Comparison of ENCODE assay signal across 8 cellular contexts in the genomic region with DNA sequence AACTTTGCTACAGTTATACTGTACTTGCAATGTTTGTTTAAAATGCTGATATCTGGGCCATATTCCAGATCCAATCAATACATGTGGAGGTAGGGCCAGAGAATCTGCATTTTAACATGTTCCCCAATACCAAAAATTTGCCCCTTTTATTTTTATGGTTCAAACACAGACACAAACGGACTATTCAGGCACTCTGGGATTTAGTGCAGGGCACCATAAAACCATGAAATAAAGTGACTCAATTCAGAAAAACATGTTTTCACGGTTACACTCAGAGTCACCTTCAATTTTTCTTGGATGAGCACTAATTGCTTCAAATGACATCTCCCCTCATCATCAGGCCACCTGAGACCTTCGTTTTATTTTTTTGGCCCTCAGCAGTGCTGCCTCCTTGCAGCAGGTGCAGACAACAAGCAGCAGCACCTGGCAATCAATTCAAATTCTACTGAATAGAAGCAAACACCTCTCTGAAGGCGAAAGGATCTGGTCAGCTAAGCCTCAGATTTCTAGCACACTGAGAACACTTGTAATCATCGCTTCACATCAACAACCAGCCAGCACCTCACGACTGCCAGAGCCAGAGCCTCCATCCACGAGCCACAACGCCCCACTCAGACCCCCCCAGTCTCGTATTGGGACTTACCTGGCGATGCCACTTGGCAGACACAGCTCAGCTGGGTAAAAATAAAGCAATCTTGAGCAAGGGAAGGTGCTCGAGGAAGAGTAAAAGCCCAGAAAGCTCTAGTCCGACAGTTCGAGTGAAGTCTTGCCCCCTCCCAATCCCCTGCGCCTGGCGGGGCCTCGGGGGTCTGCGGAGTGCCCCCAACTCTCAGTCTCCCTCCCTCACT. TPM values are rescaled to one million over a fixed set of nuclear protein-coding genes. Genes with fewer than 3 reads are reported as not detected.
DNase-seq lines count a peak whose midpoint lies in the region; ATAC-seq and TF ChIP-seq lines count a peak whose summit lies in the region.

No MANE protein-coding gene starts in this region.

- TF ChIP-seq CTCF in AG10803 (conservative IDR thresholded peaks at IDR 0.05; ENCODE audit: low read length) = no peak
- TF ChIP-seq CTCF in RWPE2 (IDR thresholded peaks at IDR 0.05; ENCODE audit: poor library complexity, severe bottlenecking) = no peak
- no peak for TF ChIP-seq CTCF in astrocyte of the spinal cord (IDR thresholded peaks at IDR 0.05; ENCODE audit: low read depth, low read length)
- no peak for TF ChIP-seq CTCF in kidney epithelial cell (IDR thresholded peaks at IDR 0.05; ENCODE audit: insufficient read depth, low read length, poor library complexity, severe bottlenecking)

- H3K27me3 ChIP-seq in RWPE2 (ENCODE audit: insufficient read depth, poor library complexity, severe bottlenecking) = no peaks in the 10 kb centered on the region
- H3K27me3 ChIP-seq in kidney epithelial cell (ENCODE audit: control insufficient read depth, insufficient read depth, low read length) = peaks cover 2% of the 10 kb centered on the region

- POLR2A ChIA-PET in HEK293T (lab: Yijun Ruan, JAX) = interaction anchor here (0.9 to 2.0 kb wide), 6 partner anchors 20 to 191 kb away, joined by 3 to 8 read pairs (median 4); no protein-coding TSS in a partner anchor

- H3K4me3 ChIP-seq in AG10803 (ENCODE audit: low read length) (peak overlapping the region; percentile 76), RWPE2 (ENCODE audit: severe bottlenecking) (peak overlapping the region; percentile 99), astrocyte of the spinal cord (ENCODE audit: low read depth, low read length) (peak overlapping the region; percentile 65), kidney epithelial cell (ENCODE audit: low read depth, low read length) (peak overlapping the region; percentile 96)

- DNase-seq in AG10803 (ENCODE audit: low read depth) = no peak
- DNase-seq in HEK293T (ENCODE audit: extremely low spot score) = peak; percentile 39
- no peak for DNase-seq in RWPE2 (ENCODE audit: low spot score)
- DNase-seq in astrocyte of the spinal cord (ENCODE audit: low read depth, low spot score) = no peak
- DNase-seq in kidney epithelial cell (ENCODE audit: low read depth) = no peak
- peak; percentile 19 for DNase-seq in stimulated activated naive CD8-positive, alpha-beta T cell treated with anti-CD3 and anti-CD28 coated beads, Interleukin-15, Interleukin-2, amounts not matched to agents 100 U/mL and 50 U/mL, for 24 hours
- no peak for DNase-seq in KG1 (lab: John Stamatoyannopoulos, UW)

- H3K9me3 ChIP-seq in RWPE2 (ENCODE audit: severe bottlenecking) = no peaks in the 10 kb centered on the region

- H3K36me3 ChIP-seq in RWPE2 (ENCODE audit: low read depth) (no peaks in the 10 kb centered on the region), kidney epithelial cell (ENCODE audit: control insufficient read depth, insufficient read depth, low read length) (no peaks in the 10 kb centered on the region)

- ATAC-seq in RWPE2 (ENCODE audit: low read depth) (no peak), HG02763 (IDR thresholded peaks at IDR 0.05; ENCODE audit: unreplicated experiment) (no peak)
- ATAC-seq in stimulated activated naive CD8-positive, alpha-beta T cell treated with anti-CD3 and anti-CD28 coated beads, Interleukin-15, Interleukin-2, amounts not matched to agents 100 U/mL and 50 U/mL, for 24 hours = no peak

- CTCF ChIA-PET in HEK293T (lab: Yijun Ruan, JAX) = interaction anchor here (0.5 kb wide), 1 partner anchor 9 kb away, joined by 8 read pairs; no protein-coding TSS in a partner anchor

- H3K27ac ChIP-seq in RWPE2 (ENCODE audit: poor library complexity, severe bottlenecking) = no peak overlapping the region

- no peaks in the 10 kb centered on the region for H3K4me1 ChIP-seq in RWPE2 (ENCODE audit: insufficient read depth, poor library complexity, severe bottlenecking)

- in situ Hi-C loops in astrocyte of the spinal cord (cut with HindIII; ENCODE audit: low sequenced_read_pairs) = no loop called here

TF ChIP-seq in HEK293T, 16 proteins besides CTCF, POLR2A, EP300 and RAD21:
- TF ChIP-seq SUZ12 (IDR thresholded peaks at IDR 0.05) (no peak), ELF4 (IDR thresholded peaks at IDR 0.05) (no peak), SP1 (IDR thresholded peaks at IDR 0.05) (no peak), L3MBTL2 (conservative IDR thresholded peaks at IDR 0.05) (no peak), FOXM1 (IDR thresholded peaks at IDR 0.05; ENCODE audit: borderline replicate concordance) (no peak), CTBP1 (IDR thresholded peaks at IDR 0.05; ENCODE audit: borderline replicate concordance) (no peak), TARDBP (IDR thresholded peaks at IDR 0.05) (no peak), NFRKB (IDR thresholded peaks at IDR 0.05) (no peak), LEF1 (IDR thresholded peaks at IDR 0.05; ENCODE audit: borderline replicate concordance) (no peak), FOXA1 (IDR thresholded peaks at IDR 0.05) (no peak), ARNT (IDR thresholded peaks at IDR 0.05) (no peak), ZNF384 (IDR thresholded peaks at IDR 0.05) (no peak), FOXK2 (IDR thresholded peaks at IDR 0.05) (no peak), PKNOX1 (IDR thresholded peaks at IDR 0.05) (no peak), BHLHE40 (IDR thresholded peaks at IDR 0.05; ENCODE audit: borderline replicate concordance) (no peak), HDGF (IDR thresholded peaks at IDR 0.05; ENCODE audit: borderline replicate concordance) (no peak)
TF ChIP-seq in HEK293T: peak in this region for 0.

RNA-seq across cellular contexts. Expression of gene ERO1B, which starts 1.1 kb away (rescaled TPM):
- 4.5 and 11.9 TPM in 2 replicates for total RNA-seq in kidney epithelial cell

Comparison
In these comparisons a context has a peak if more than half of its experiments do, and no peak if none do; other contexts are left out.
1. DNase-seq: peak in HEK293T (single experiment) and stimulated activated naive CD8-positive, alpha-beta T cell treated with anti-CD3 and anti-CD28 coated beads, Interleukin-15, Interleukin-2, amounts not matched to agents 100 U/mL and 50 U/mL, for 24 hours (single experiment); none in AG10803 (single experiment), RWPE2 (single experiment), astrocyte of the spinal cord (single experiment), kidney epithelial cell (single experiment) and KG1 (single experiment).
2. Peak in every context shown above with its lines, with median percentiles within 50 percentile points of each other: H3K4me3 ChIP-seq.